Comparison of ENCODE assay signal across 14 cellular contexts in genomic region chr11:128530119-128531091, GRCh38. TPM values are rescaled to one million over a fixed set of nuclear protein-coding genes. Genes with fewer than 3 reads are reported as not detected.
A peak's percentile ranks its signal among the peaks of the same experiment; 100 is the strongest.
DNase-seq lines count a peak whose midpoint lies in the region; TF ChIP-seq lines count a peak whose summit lies in the region.
"Had no signal": no experiment of that assay in that cellular context is flagged by ENCODE, and none has a peak within 500 bp of the region (broad histone marks: within the 10 kb centered on the region; RNA-seq: fewer than 3 reads in every experiment).

No MANE protein-coding gene starts in this region.

- no peaks in the 10 kb centered on the region for H3K36me3 ChIP-seq in BJ (ENCODE audit: control insufficient read depth, insufficient read depth, low read length)
- no peaks in the 10 kb centered on the region for H3K36me3 ChIP-seq in MG63
- H3K36me3 ChIP-seq: tibial artery had no signal

- no peaks in the 10 kb centered on the region for H3K36me3 Mint-ChIP-seq in osteocyte (ENCODE audit: unreplicated experiment)
- H3K36me3 Mint-ChIP-seq in activated CD4-positive, alpha-beta memory T cell treated with anti-CD3 and anti-CD28 coated beads, Interleukin-2, amount 10 ng/mL, durations not matched to agents 7 days and 5 days (ENCODE audit: low read depth), result peaks cover 7% of the 10 kb centered on the region

- CTCF ChIA-PET in BJ (lab: Yijun Ruan, JAX), result interaction anchor here (1.2 kb wide), 2 partner anchors 13 to 102 kb away, joined by 3 read pairs; no protein-coding TSS in a partner anchor
- CTCF ChIA-PET in activated CD4-positive, alpha-beta memory T cell treated with anti-CD3 and anti-CD28 coated beads, Interleukin-2, amount 10 ng/mL, durations not matched to agents 7 days and 5 days (lab: Charles Lee), result interaction anchor here (1.0 to 1.2 kb wide), 2 partner anchors 20 to 26 kb away, joined by 3 to 4 read pairs; no protein-coding TSS in a partner anchor

- H3K27me3 ChIP-seq in BJ (ENCODE audit: control insufficient read depth, insufficient read depth, low read length), result no peaks in the 10 kb centered on the region
- no peaks in the 10 kb centered on the region for H3K27me3 ChIP-seq in MG63
- H3K27me3 ChIP-seq: tibial artery had no signal

- no peak for TF ChIP-seq CTCF in BJ (IDR thresholded peaks at IDR 0.05; ENCODE audit: insufficient read depth, low read depth, low read length)
- TF ChIP-seq CTCF in epithelial cell of esophagus (IDR thresholded peaks at IDR 0.05; ENCODE audit: insufficient read depth, low read depth, low read length, missing control alignments), result no peak
- TF ChIP-seq CTCF in osteocyte (IDR thresholded peaks at IDR 0.05), result no peak

- peak overlapping the region; percentile 6 for H3K27ac Mint-ChIP-seq in osteocyte (ENCODE audit: unreplicated experiment)
- no peak overlapping the region for H3K27ac Mint-ChIP-seq in activated CD4-positive, alpha-beta memory T cell treated with anti-CD3 and anti-CD28 coated beads, Interleukin-2, amount 10 ng/mL, durations not matched to agents 7 days and 5 days
- H3K27ac Mint-ChIP-seq: activated T-helper 2 cell treated with anti-CD3 and anti-CD28 coated beads, Interferon-gamma antibody, Interleukin-2, Interleukin-4, amounts not matched to agents 10 μg/mL and 5 μg/mL and 100 μg/mL, durations not matched to agents 14 hours and 24 hours and 36 hours; memory B cell had no signal

- H3K4me3 ChIP-seq in BJ (ENCODE audit: low read depth, low read length) (no peak overlapping the region), MG63 (no peak overlapping the region), epithelial cell of esophagus (ENCODE audit: low read length) (no peak overlapping the region)
- H3K4me3 ChIP-seq: tibial artery had no signal

- peaks cover 9% of the 10 kb centered on the region for H3K4me1 Mint-ChIP-seq in osteocyte (ENCODE audit: unreplicated experiment)
- H3K4me1 Mint-ChIP-seq in activated CD4-positive, alpha-beta memory T cell treated with anti-CD3 and anti-CD28 coated beads, Interleukin-2, amount 10 ng/mL, durations not matched to agents 7 days and 5 days, result peaks cover 43% of the 10 kb centered on the region

- POLR2A ChIA-PET in BJ (lab: Charles Lee), result no interaction called here
- POLR2A ChIA-PET in activated CD4-positive, alpha-beta memory T cell treated with anti-CD3 and anti-CD28 coated beads, Interleukin-2, amount 10 ng/mL, durations not matched to agents 7 days and 5 days (lab: Charles Lee), result no interaction called here

- DNase-seq in BJ (ENCODE audit: low read depth) (peak; percentile 90), MG63 (peak; percentile 91), epithelial cell of esophagus (ENCODE audit: low read depth) (peak; percentile 88), osteocyte (ENCODE audit: extremely low spot score, unreplicated experiment) (no peak), DMS153 treated with DMSO at 0.1 percent for 48 hours (lab: John Stamatoyannopoulos, UW; ENCODE audit: unreplicated experiment) (no peak), NCI-H82 (lab: John Stamatoyannopoulos, UW) (no peak)
- no peak for DNase-seq in activated CD4-positive, alpha-beta memory T cell treated with anti-CD3 and anti-CD28 coated beads, Interleukin-2, amount 10 ng/mL, durations not matched to agents 7 days and 5 days
- DNase-seq in activated CD4-positive, CD25-positive, alpha-beta regulatory T cell treated with anti-CD3 and anti-CD28 coated beads, Interleukin-2, amount 50 U/mL, for 72 hours, result no peak
- DNase-seq: DND-41, NCI-H524 treated with DMSO at 0.1 percent for 48 hours had no signal

- H3K9me3 ChIP-seq in MG63, result no peaks in the 10 kb centered on the region
- H3K9me3 ChIP-seq: tibial artery had no signal

- H3K27me3 Mint-ChIP-seq in osteocyte (ENCODE audit: unreplicated experiment), result no peaks in the 10 kb centered on the region
- H3K27me3 Mint-ChIP-seq in activated CD4-positive, alpha-beta memory T cell treated with anti-CD3 and anti-CD28 coated beads, Interleukin-2, amount 10 ng/mL, durations not matched to agents 7 days and 5 days, result peaks cover under 1% of the 10 kb centered on the region
- H3K27me3 Mint-ChIP-seq: IgD-negative memory B cell, memory B cell had no signal

- no peak overlapping the region for H3K4me3 Mint-ChIP-seq in osteocyte (ENCODE audit: unreplicated experiment)
- H3K4me3 Mint-ChIP-seq in activated CD4-positive, alpha-beta memory T cell treated with anti-CD3 and anti-CD28 coated beads, Interleukin-2, amount 10 ng/mL, durations not matched to agents 7 days and 5 days, result no peak overlapping the region
- H3K4me3 Mint-ChIP-seq: IgD-negative memory B cell, memory B cell had no signal

- H3K9me3 Mint-ChIP-seq in osteocyte (ENCODE audit: unreplicated experiment), result no peaks in the 10 kb centered on the region
- peaks cover 2% of the 10 kb centered on the region for H3K9me3 Mint-ChIP-seq in activated CD4-positive, alpha-beta memory T cell treated with anti-CD3 and anti-CD28 coated beads, Interleukin-2, amount 10 ng/mL, durations not matched to agents 7 days and 5 days
- H3K9me3 Mint-ChIP-seq: memory B cell had no signal

RNA-seq across cellular contexts. Expression of gene ETS1, which starts 57.0 kb away (rescaled TPM):
- polyA plus RNA-seq in BJ (2011; rRNA removed), result 38.5 and 44.7 TPM in 2 replicates
- polyA minus RNA-seq in BJ (2011; rRNA and poly(A)+ RNA removed), result 43.0 and 47.1 TPM in 2 replicates
- total RNA-seq in MG63 (2014; rRNA removed; shearing (Covaris generic); ENCODE audit: low replicate concordance), result 69.8 and 70.5 TPM in 2 replicates
- 75.6 and 77.9 TPM in 2 replicates for total RNA-seq in osteocyte
- total RNA-seq in activated CD4-positive, alpha-beta memory T cell treated with anti-CD3 and anti-CD28 coated beads, Interleukin-2, amount 10 ng/mL, durations not matched to agents 7 days and 5 days, result 100 to 1,000 TPM; 572 to 584 TPM

Comparison
In these comparisons a context has a peak if more than half of its experiments do, and no peak if none do; other contexts are left out.
1. DNase-seq: peak in BJ (single experiment), MG63 (single experiment) and epithelial cell of esophagus (single experiment); none in osteocyte (single experiment), activated CD4-positive, alpha-beta memory T cell treated with anti-CD3 and anti-CD28 coated beads, Interleukin-2, amount 10 ng/mL, durations not matched to agents 7 days and 5 days (single experiment), activated CD4-positive, CD25-positive, alpha-beta regulatory T cell treated with anti-CD3 and anti-CD28 coated beads, Interleukin-2, amount 50 U/mL, for 72 hours (single experiment), DMS153 treated with DMSO at 0.1 percent for 48 hours (single experiment) and NCI-H82 (single experiment).